ENCODE assay signal across 19 cellular contexts in genomic region chr7:43138710-43139601, GRCh38. TPM values are rescaled to one million over a fixed set of nuclear protein-coding genes. Genes with fewer than 3 reads are reported as not detected.
DNase-seq lines count a peak whose midpoint lies in the region; ATAC-seq and TF ChIP-seq lines count a peak whose summit lies in the region.
"Had no signal": no experiment of that assay in that cellular context is flagged by ENCODE, and none has a peak within 500 bp of the region (broad histone marks: within the 10 kb centered on the region; RNA-seq: fewer than 3 reads in every experiment).

No MANE protein-coding gene starts in this region.

- H4K20me1 ChIP-seq in GM23338 (replicated peaks; ENCODE audit: insufficient read depth), result no peaks in the 10 kb centered on the region
- H4K20me1 ChIP-seq: BLaER1 had no signal

- no peak overlapping the region for H3K4ac ChIP-seq in neuronal stem cell (ENCODE audit: low read length)

- ATAC-seq in GM23338, result peak; percentile 54
- ATAC-seq: SK-N-SH treated with all-trans-retinoic acid at 6 μM for 48 hours had no signal

- no peak overlapping the region for H3K4me3 ChIP-seq in GM23338
- H3K4me3 ChIP-seq in astrocyte of the cerebellum (ENCODE audit: low read depth, low read length), result no peak overlapping the region
- no peak overlapping the region for H3K4me3 ChIP-seq in neuronal stem cell (ENCODE audit: low read length in 2 of 2)
- H3K4me3 ChIP-seq: BLaER1, left ventricle myocardium inferior, prostate gland, uterus had no signal

- TF ChIP-seq POLR2A in erythroblast (IDR thresholded peaks at IDR 0.05; ENCODE audit: low read length), result no peak

- peak overlapping the region; percentile 95 for H3K27ac Mint-ChIP-seq in GM23338

- peak overlapping the region; percentile 17; the same call in 1 of the 3 replicates for H3K4me3 Mint-ChIP-seq in GM23338
- H3K4me3 Mint-ChIP-seq: naive B cell had no signal

- H2BK15ac ChIP-seq in neuronal stem cell (ENCODE audit: low read length), result no peak overlapping the region

- no peak overlapping the region for H2BK12ac ChIP-seq in neuronal stem cell (ENCODE audit: low read length)

- no peak overlapping the region for H3K14ac ChIP-seq in neuronal stem cell (ENCODE audit: low read length)

- no peak overlapping the region for H3K9ac ChIP-seq in neuronal stem cell (ENCODE audit: low read depth, low read length, poor library complexity)
- H3K9ac ChIP-seq: BLaER1 had no signal

- H3K27me3 Mint-ChIP-seq in GM23338 (ENCODE audit: insufficient read depth, low read depth, poor library complexity), result peaks cover 14% of the 10 kb centered on the region

- peaks cover 49% of the 10 kb centered on the region for H3K4me1 ChIP-seq in GM23338 (ENCODE audit: insufficient read depth)
- peaks cover 6 to 14% of the 10 kb centered on the region in 2 donors for H3K4me1 ChIP-seq in neuronal stem cell (ENCODE audit: control insufficient read depth in 2 of 2, insufficient read depth in 1 of 2, low read depth in 1 of 2, low read length in 2 of 2)
- H3K4me1 ChIP-seq: left ventricle myocardium inferior, prostate gland, uterus had no signal

- H3K79me1 ChIP-seq in neuronal stem cell (ENCODE audit: low read depth, low read length), result no peaks in the 10 kb centered on the region

- H3K79me2 ChIP-seq in GM23338 (replicated peaks; ENCODE audit: insufficient read depth), result no peaks in the 10 kb centered on the region

- TF ChIP-seq CTCF in GM23338 (conservative IDR thresholded peaks at IDR 0.05; ENCODE audit: low read depth in 2 of 2) (no peak), astrocyte of the cerebellum (IDR thresholded peaks at IDR 0.05; ENCODE audit: low read depth, low read length, missing control alignments) (no peak)

- no peak overlapping the region for H2AK5ac ChIP-seq in neuronal stem cell (ENCODE audit: low read depth, low read length)

- no peaks in the 10 kb centered on the region for H3K9me3 Mint-ChIP-seq in GM23338

- H3K18ac ChIP-seq in neuronal stem cell (ENCODE audit: low read length), result no peak overlapping the region

- peaks cover 8% of the 10 kb centered on the region; the same call in 1 of the 3 replicates for H3K36me3 Mint-ChIP-seq in GM23338 (ENCODE audit: low read depth)
- H3K36me3 Mint-ChIP-seq: naive B cell had no signal

- no peak overlapping the region for H4K8ac ChIP-seq in neuronal stem cell (ENCODE audit: low read depth, low read length)

- H2BK120ac ChIP-seq in neuronal stem cell (ENCODE audit: low read depth, low read length), result no peak overlapping the region

- no peaks in the 10 kb centered on the region for H3F3A ChIP-seq in GM23338 (replicated peaks; ENCODE audit: low read depth)

- H2AFZ ChIP-seq in GM23338 (no peak overlapping the region), neuronal stem cell (ENCODE audit: low read length) (peak overlapping the region; percentile 25)

- peaks cover 61% of the 10 kb centered on the region for H3K4me1 Mint-ChIP-seq in GM23338
- H3K4me1 Mint-ChIP-seq: naive B cell had no signal

- no peaks in the 10 kb centered on the region for H3K9me3 ChIP-seq in neuronal stem cell (replicated peaks in 1 of 2; ENCODE audit: control insufficient read depth in 2 of 2, insufficient read depth in 1 of 2, low read depth in 1 of 2, low read length in 2 of 2)
- H3K9me3 ChIP-seq: BLaER1, left ventricle myocardium inferior, prostate gland, uterus had no signal

- no CpG with 5 or more reads among the region's 8 CpGs for WGBS in neuronal stem cell (ENCODE audit: extremely low coverage in 2 of 2, insufficient read length in 2 of 2, insufficient replicate concordance in 1 of 2), 2 donors

- H3K27ac ChIP-seq in GM23338 (ENCODE audit: low read depth) (peak overlapping the region; percentile 81), neuronal stem cell (replicated peaks; ENCODE audit: low read length) (peak overlapping the region; percentile 23)
- H3K27ac ChIP-seq: BLaER1, epithelial cell of prostate, left ventricle myocardium inferior, prostate gland, uterus had no signal

- H3K23ac ChIP-seq in neuronal stem cell (ENCODE audit: low read depth, low read length, poor library complexity), result no peak overlapping the region

- H3K27me3 ChIP-seq in GM23338 (ENCODE audit: insufficient read depth) (no peaks in the 10 kb centered on the region), neuronal stem cell (ENCODE audit: control insufficient read depth in 3 of 3, insufficient read depth in 3 of 3, low read depth in 1 of 3, low read length in 3 of 3) (no peaks in the 10 kb centered on the region)
- H3K27me3 ChIP-seq: BLaER1, uterus had no signal

- H3K36me3 ChIP-seq in GM23338 (ENCODE audit: insufficient read depth) (no peaks in the 10 kb centered on the region), neuronal stem cell (replicated peaks in 1 of 2; ENCODE audit: control insufficient read depth in 2 of 2, insufficient read depth in 2 of 2, low read length in 2 of 2) (no peaks in the 10 kb centered on the region)
- H3K36me3 ChIP-seq: left ventricle myocardium inferior, prostate gland, uterus had no signal

- DNase-seq in GM23338 (ENCODE audit: low spot score) (peak; percentile 67), astrocyte of the cerebellum (ENCODE audit: low read depth) (peak; percentile 94), fibroblast of the conjunctiva (ENCODE audit: low read depth) (peak; percentile 55), neuronal stem cell (ENCODE audit: low spot score) (peak; percentile 18), erythroblast (lab: John Stamatoyannopoulos, UW) (no peak), DMS53 (lab: John Stamatoyannopoulos, UW) (no peak)
- DNase-seq in stimulated activated CD8-positive, alpha-beta memory T cell treated with anti-CD3 and anti-CD28 coated beads, Interleukin-4, amount 100 ng/mL, for 48 hours, result no peak
- DNase-seq in central memory CD4-positive, alpha-beta T cell, result no peak
- DNase-seq: DMS79 treated with DMSO at 0.1 percent for 48 hours, hypothalamus, left ventricle myocardium inferior, naive B cell, NCI-H1694, uterus had no signal

- no peak overlapping the region for H4K91ac ChIP-seq in neuronal stem cell (ENCODE audit: low read depth, low read length, poor library complexity)

- H2BK5ac ChIP-seq in neuronal stem cell (ENCODE audit: low read length), result no peak overlapping the region

- in situ Hi-C loops in astrocyte of the cerebellum (cut with HindIII; ENCODE audit: low sequenced_read_pairs), result no loop called here

- H3K4me2 ChIP-seq in GM23338 (peak overlapping the region; percentile 13; the same call in 1 of the 2 replicates), neuronal stem cell (ENCODE audit: insufficient read depth, low read length, poor library complexity, severe bottlenecking) (no peak overlapping the region)
- H3K4me2 ChIP-seq: BLaER1 had no signal

- H3K9me2 ChIP-seq in GM23338 (ENCODE audit: insufficient read depth), result 0 out of 2 replicates have a peak, but pooled peaks cover 8% of the 10 kb centered on the region

TF ChIP-seq in GM23338, 12 proteins besides CTCF, POLR2A, EP300 and RAD21 (continues in another document):
- TF ChIP-seq POLR2AphosphoS5 (IDR thresholded peaks at IDR 0.05; ENCODE audit: low read depth), result no peak
- peak; percentile 18; the same call in 1 of the 2 replicates for TF ChIP-seq ETS1 (IDR thresholded peaks at IDR 0.05)
- no peak for TF ChIP-seq REST (IDR thresholded peaks at IDR 0.05; ENCODE audit: unreplicated experiment)
- no peak for TF ChIP-seq STAT1 (IDR thresholded peaks at IDR 0.05; ENCODE audit: unreplicated experiment)

RNA-seq across cellular contexts. Expression of gene HECW1, which starts 26.5 kb away (rescaled TPM):
- 19.2 and 21.8 TPM in 2 replicates for total RNA-seq in GM23338 (2014; rRNA removed; shearing (Covaris generic))
- polyA plus RNA-seq in GM23338 (2016; fragmentation: Nextera tagmentation; extraction: Ambion mirVana), result 6.1 and 11.0 TPM in 2 replicates
- 0.24 TPM for polyA plus RNA-seq in neuronal stem cell (2013, experiment 1 of 2)
- 0.19 TPM for polyA plus RNA-seq in neuronal stem cell (2013, experiment 2 of 2)
- total RNA-seq: left ventricle myocardium inferior, MCF 10A had no signal

Comparison
In these comparisons a context has a peak if more than half of its experiments do, and no peak if none do; other contexts are left out.
1. DNase-seq: peak in GM23338 (single experiment), astrocyte of the cerebellum (single experiment), fibroblast of the conjunctiva (single experiment) and neuronal stem cell (single experiment); none in erythroblast (0 of 2), stimulated activated CD8-positive, alpha-beta memory T cell treated with anti-CD3 and anti-CD28 coated beads, Interleukin-4, amount 100 ng/mL, for 48 hours (single experiment), central memory CD4-positive, alpha-beta T cell (single experiment) and DMS53 (single experiment).